Comparison of ENCODE assay signal across 8 cellular contexts in the genomic region with DNA sequence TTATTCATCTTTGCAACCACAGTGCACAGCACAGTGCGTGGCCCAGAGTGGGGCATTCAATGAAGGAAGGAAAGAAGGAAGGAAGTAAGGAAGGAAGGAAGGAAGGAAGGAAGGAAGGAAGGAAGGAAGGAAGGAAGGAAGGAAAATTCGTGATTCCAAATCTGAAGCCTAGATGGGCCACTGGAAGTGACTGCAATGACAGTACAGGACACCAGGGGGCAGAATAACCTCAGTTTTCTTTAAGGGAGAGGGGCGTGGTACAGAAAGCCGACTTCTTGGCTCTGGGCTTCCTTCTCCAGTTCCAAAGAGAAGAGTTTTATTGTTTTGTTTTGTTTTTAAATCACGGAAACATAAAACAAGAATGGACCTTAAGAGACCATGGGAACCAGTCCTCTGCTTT. TPM values are rescaled to one million over a fixed set of nuclear protein-coding genes. Genes with fewer than 3 reads are reported as not detected.
DNase-seq lines count a peak whose midpoint lies in the region; ATAC-seq, FAIRE-seq and TF ChIP-seq lines count a peak whose summit lies in the region.

No MANE protein-coding gene starts in this region.

- H3K9me3 ChIP-seq in A549 = no peaks in the 10 kb centered on the region

- TF ChIP-seq POLR2A in A549 (IDR thresholded peaks at IDR 0.05; ENCODE audit: low read length) = no peak

- peaks cover 4% of the 10 kb centered on the region; the same call in 1 of the 3 replicates for H3K4me1 ChIP-seq in A549

- H3K4me3 ChIP-seq in A549 (no peak overlapping the region), WI38 (ENCODE audit: low read depth, low read length) (no peak overlapping the region)

- DNase-seq in A549 (ENCODE audit: low read depth in 1 of 2, low spot score in 1 of 2) = peak; percentile 47 to 62
- DNase-seq in GM18507 (ENCODE audit: extremely low spot score, insufficient read length, low read depth) = peak; percentile 5
- DNase-seq in NCI-H1694 treated with DMSO at 0.1 percent for 48 hours (lab: John Stamatoyannopoulos, UW) = peak; percentile 47
- DNase-seq in central memory CD4-positive, alpha-beta T cell = peak; percentile 46
- peak; percentile 72 for DNase-seq in left kidney (ENCODE audit: low read depth, low spot score)
- DNase-seq in stimulated activated CD4-positive, alpha-beta T cell treated with anti-CD3 and anti-CD28 coated beads, TNF-alpha, amount 100 ng/mL, for 4 hours (ENCODE audit: low read depth in 3 of 3) = peak in 2 of 3 experiments; percentile 7 to 29

- POLR2A ChIA-PET in A549 (lab: Yijun Ruan, JAX) = no interaction called here

- no peak overlapping the region for H3K27ac ChIP-seq in A549

- peak overlapping the region; percentile 61 for H3K4me2 ChIP-seq in A549

- ATAC-seq in A549 = peak; percentile 59 to 69; a peak in 4 of 6 replicates
- ATAC-seq in GM18868 (IDR thresholded peaks at IDR 0.05; ENCODE audit: unreplicated experiment) = no peak

- no peak for TF ChIP-seq EP300 in A549 (IDR thresholded peaks at IDR 0.05)

- WGBS in A549 (ENCODE audit: missing lambda C conversion rate) = 0% methylated on average over 5 of the region's 5 CpGs

- TF ChIP-seq CTCF in A549 (IDR thresholded peaks at IDR 0.05) (peak; percentile 72), WI38 (IDR thresholded peaks at IDR 0.05; ENCODE audit: low read depth, low read length) (peak; percentile 77)

- peak; percentile 83 to 87 for TF ChIP-seq RAD21 in A549 (conservative IDR thresholded peaks at IDR 0.05 in 1 of 2, IDR thresholded peaks at IDR 0.05 in 1 of 2)

- FAIRE-seq in A549 (lab: Jason Lieb, UNC) (peak; percentile 51), GM18507 (lab: Jason Lieb, UNC) (peak; percentile 88)

- CTCF ChIA-PET in A549 (lab: Yijun Ruan, JAX) = interaction anchor here (0.6 to 3.7 kb wide), 13 partner anchors 11 to 454 kb away, joined by 3 to 21 read pairs (median 5); a partner anchor contains a TSS

TF ChIP-seq in A549, 52 proteins besides CTCF, POLR2A, EP300 and RAD21:
- peak; percentile 87 for TF ChIP-seq SMC3 (IDR thresholded peaks at IDR 0.05)
- TF ChIP-seq EHMT2 (IDR thresholded peaks at IDR 0.05; ENCODE audit: low read depth) = no peak

RNA-seq across cellular contexts. Expression of a gene that starts 47.8 kb away (rescaled TPM):
- polyA plus RNA-seq in A549 (2011; rRNA removed) = 0.15 and 0.18 TPM in 2 replicates
- 0.70 and 1.0 TPM in 2 replicates for polyA plus RNA-seq in A549 (2012; cell fraction: cytosol; rRNA removed)
- 0.76 and 0.82 TPM in 2 replicates for polyA plus RNA-seq in A549 (2012; cell fraction: nucleus; rRNA removed)
- polyA plus RNA-seq in A549 (2017; fragmentation: RNase III; extraction: RNeasy Plus Mini Kit Qiagen cat#74134 plus additional on column Dnase treatment) = 0.74 to 0.77 TPM (median 0.75 TPM) in 3 replicates
- polyA minus RNA-seq in A549 (2011; rRNA and poly(A)+ RNA removed) = 0.10 and 0.21 TPM in 2 replicates

Comparison
In these comparisons a context has a peak if more than half of its experiments do, and no peak if none do; other contexts are left out.
1. DNase-seq: peak in every context shown above with its lines; median percentile 72 in left kidney; 54 in A549; 47 in NCI-H1694 treated with DMSO at 0.1 percent for 48 hours; 46 in central memory CD4-positive, alpha-beta T cell; 18 in stimulated activated CD4-positive, alpha-beta T cell treated with anti-CD3 and anti-CD28 coated beads, TNF-alpha, amount 100 ng/mL, for 4 hours; 5 in GM18507.